In genomic region chr11:2899080-2899783, GRCh38 we compare ENCODE assay signal across 10 cellular contexts. TPM values are rescaled to one million over a fixed set of nuclear protein-coding genes. Genes with fewer than 3 reads are reported as not detected.
DNase-seq lines count a peak whose midpoint lies in the region; ATAC-seq and TF ChIP-seq lines count a peak whose summit lies in the region.
"Had no signal": no experiment of that assay in that cellular context is flagged by ENCODE, and none has a peak within 500 bp of the region (broad histone marks: within the 10 kb centered on the region; RNA-seq: fewer than 3 reads in every experiment).

No MANE protein-coding gene starts in this region.

- peak overlapping the region; percentile 22 for H3K4me3 ChIP-seq in BLaER1
- no peak overlapping the region for H3K4me3 ChIP-seq in psoas muscle

- H3K9me3 ChIP-seq in BLaER1: no peaks in the 10 kb centered on the region
- H3K9me3 ChIP-seq in psoas muscle: no peaks in the 10 kb centered on the region

- WGBS in psoas muscle, 3 donors: 71 to 75% (median 72%) methylated on average over 13 of the region's 13 CpGs

- H3K9me3 Mint-ChIP-seq in central memory CD8-positive, alpha-beta T cell: no peaks in the 10 kb centered on the region
- H3K9me3 Mint-ChIP-seq in nephron (no peaks in the 10 kb centered on the region), WTC11 (peaks cover 6% of the 10 kb centered on the region; the same call in 1 of the 2 replicates)
- H3K9me3 Mint-ChIP-seq: activated T-cell treated with anti-CD3 and anti-CD28 coated beads, Interleukin-2, amount 50 U/mL, for 72 hours had no signal

- H3K4me3 Mint-ChIP-seq in central memory CD8-positive, alpha-beta T cell: peak overlapping the region; percentile 82
- H3K4me3 Mint-ChIP-seq in nephron (no peak overlapping the region), WTC11 (no peak overlapping the region)

- no peaks in the 10 kb centered on the region for H4K20me1 ChIP-seq in BLaER1

- intact Hi-C loops in psoas muscle (cut with DNase I): loop anchor here in 1 of 2 donors (10.0 kb wide), 2 partner anchors 474 to 594 kb away; partner anchors contain the start of genes C11orf21 and TSPAN32

- POLR2A ChIA-PET in WTC11 (lab: Charles Lee): no interaction called here

- H3K27me3 ChIP-seq in BLaER1 (no peaks in the 10 kb centered on the region), psoas muscle (ENCODE audit: insufficient read depth in 3 of 3, low read length in 2 of 3) (peaks cover 0 to 18% (median 5%) of the 10 kb centered on the region in 3 donors)

- TF ChIP-seq CTCF in nephron (IDR thresholded peaks at IDR 0.05; ENCODE audit: unreplicated experiment in 3 of 3): no peak
- TF ChIP-seq CTCF in psoas muscle (IDR thresholded peaks at IDR 0.05): no peak
- no peak for TF ChIP-seq CTCF in WTC11 (IDR thresholded peaks at IDR 0.05)

- H3K4me2 ChIP-seq in BLaER1: peak overlapping the region; percentile 98

- ATAC-seq in central memory CD8-positive, alpha-beta T cell (replicated peaks; ENCODE audit: extremely low read depth, poor library complexity, severe bottlenecking): no peak
- no peak for ATAC-seq in psoas muscle
- no peak for ATAC-seq in activated CD4-positive, CD25-positive, alpha-beta regulatory T cell treated with anti-CD3 and anti-CD28 coated beads, Interleukin-2, amount 50 U/mL, for 24 hours
- no peak for ATAC-seq in WTC11

- peak overlapping the region; percentile 94 for H3K27ac Mint-ChIP-seq in central memory CD8-positive, alpha-beta T cell (ENCODE audit: low read depth)
- H3K27ac Mint-ChIP-seq in nephron (peak overlapping the region in 2 of 3 experiments; percentile 38 to 47), WTC11 (no peak overlapping the region; the same call in 1 of the 2 replicates)

- H3K36me3 ChIP-seq in BLaER1 (no peaks in the 10 kb centered on the region), psoas muscle (ENCODE audit: insufficient read depth in 1 of 2, low read depth in 1 of 2) (no peaks in the 10 kb centered on the region)

- H3K27me3 Mint-ChIP-seq in central memory CD8-positive, alpha-beta T cell: no peaks in the 10 kb centered on the region
- H3K27me3 Mint-ChIP-seq in nephron (ENCODE audit: low read depth): peaks cover 23% of the 10 kb centered on the region
- peaks cover 67% of the 10 kb centered on the region for H3K27me3 Mint-ChIP-seq in WTC11 (ENCODE audit: low read depth)

- peaks cover 42% of the 10 kb centered on the region for H3K4me1 Mint-ChIP-seq in central memory CD8-positive, alpha-beta T cell
- peaks cover 5% of the 10 kb centered on the region for H3K4me1 Mint-ChIP-seq in nephron
- H3K4me1 Mint-ChIP-seq in WTC11: peaks cover 30% of the 10 kb centered on the region

- CTCF ChIA-PET in WTC11 (lab: Charles Lee): no interaction called here

- peaks cover 69% of the 10 kb centered on the region for H3K4me1 ChIP-seq in BLaER1
- peaks cover 6% of the 10 kb centered on the region for H3K4me1 ChIP-seq in psoas muscle

- H3K27ac ChIP-seq in BLaER1: peak overlapping the region; percentile 76
- no peak overlapping the region for H3K27ac ChIP-seq in psoas muscle

- H3K9ac ChIP-seq in BLaER1: peak overlapping the region; percentile 43; the same call in 1 of the 2 replicates

- DNase-seq in Kasumi-1 (lab: John Stamatoyannopoulos, UW) (peak; percentile 60 to 75), psoas muscle (no peak), NCI-H1694 treated with DMSO at 0.1 percent for 48 hours (lab: John Stamatoyannopoulos, UW) (no peak), WTC11 (ENCODE audit: low spot score) (no peak)
- DNase-seq in central memory CD8-positive, alpha-beta T cell (ENCODE audit: low spot score in 2 of 2): no peak
- DNase-seq: stimulated activated naive CD4-positive, alpha-beta T cell had no signal

- H3K36me3 Mint-ChIP-seq in central memory CD8-positive, alpha-beta T cell (ENCODE audit: insufficient read depth): peaks cover 3% of the 10 kb centered on the region
- H3K36me3 Mint-ChIP-seq in nephron (ENCODE audit: low read depth) (no peaks in the 10 kb centered on the region), WTC11 (no peaks in the 10 kb centered on the region)

TF ChIP-seq in WTC11, 78 proteins besides CTCF, POLR2A, EP300 and RAD21:
- TF ChIP-seq NR2C2 (CRISPR knock-in tag; IDR thresholded peaks at IDR 0.05): no peak
- TF ChIP-seq, protein P1, sequence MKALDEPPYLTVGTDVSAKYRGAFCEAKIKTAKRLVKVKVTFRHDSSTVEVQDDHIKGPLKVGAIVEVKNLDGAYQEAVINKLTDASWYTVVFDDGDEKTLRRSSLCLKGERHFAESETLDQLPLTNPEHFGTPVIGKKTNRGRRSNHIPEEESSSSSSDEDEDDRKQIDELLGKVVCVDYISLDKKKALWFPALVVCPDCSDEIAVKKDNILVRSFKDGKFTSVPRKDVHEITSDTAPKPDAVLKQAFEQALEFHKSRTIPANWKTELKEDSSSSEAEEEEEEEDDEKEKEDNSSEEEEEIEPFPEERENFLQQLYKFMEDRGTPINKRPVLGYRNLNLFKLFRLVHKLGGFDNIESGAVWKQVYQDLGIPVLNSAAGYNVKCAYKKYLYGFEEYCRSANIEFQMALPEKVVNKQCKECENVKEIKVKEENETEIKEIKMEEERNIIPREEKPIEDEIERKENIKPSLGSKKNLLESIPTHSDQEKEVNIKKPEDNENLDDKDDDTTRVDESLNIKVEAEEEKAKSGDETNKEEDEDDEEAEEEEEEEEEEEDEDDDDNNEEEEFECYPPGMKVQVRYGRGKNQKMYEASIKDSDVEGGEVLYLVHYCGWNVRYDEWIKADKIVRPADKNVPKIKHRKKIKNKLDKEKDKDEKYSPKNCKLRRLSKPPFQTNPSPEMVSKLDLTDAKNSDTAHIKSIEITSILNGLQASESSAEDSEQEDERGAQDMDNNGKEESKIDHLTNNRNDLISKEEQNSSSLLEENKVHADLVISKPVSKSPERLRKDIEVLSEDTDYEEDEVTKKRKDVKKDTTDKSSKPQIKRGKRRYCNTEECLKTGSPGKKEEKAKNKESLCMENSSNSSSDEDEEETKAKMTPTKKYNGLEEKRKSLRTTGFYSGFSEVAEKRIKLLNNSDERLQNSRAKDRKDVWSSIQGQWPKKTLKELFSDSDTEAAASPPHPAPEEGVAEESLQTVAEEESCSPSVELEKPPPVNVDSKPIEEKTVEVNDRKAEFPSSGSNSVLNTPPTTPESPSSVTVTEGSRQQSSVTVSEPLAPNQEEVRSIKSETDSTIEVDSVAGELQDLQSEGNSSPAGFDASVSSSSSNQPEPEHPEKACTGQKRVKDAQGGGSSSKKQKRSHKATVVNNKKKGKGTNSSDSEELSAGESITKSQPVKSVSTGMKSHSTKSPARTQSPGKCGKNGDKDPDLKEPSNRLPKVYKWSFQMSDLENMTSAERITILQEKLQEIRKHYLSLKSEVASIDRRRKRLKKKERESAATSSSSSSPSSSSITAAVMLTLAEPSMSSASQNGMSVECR (CRISPR knock-in tag; IDR thresholded peaks at IDR 0.05; ENCODE audit: borderline replicate concordance): no peak
- no peak for TF ChIP-seq MLX (CRISPR knock-in tag; IDR thresholded peaks at IDR 0.05)
- TF ChIP-seq, protein P2, sequence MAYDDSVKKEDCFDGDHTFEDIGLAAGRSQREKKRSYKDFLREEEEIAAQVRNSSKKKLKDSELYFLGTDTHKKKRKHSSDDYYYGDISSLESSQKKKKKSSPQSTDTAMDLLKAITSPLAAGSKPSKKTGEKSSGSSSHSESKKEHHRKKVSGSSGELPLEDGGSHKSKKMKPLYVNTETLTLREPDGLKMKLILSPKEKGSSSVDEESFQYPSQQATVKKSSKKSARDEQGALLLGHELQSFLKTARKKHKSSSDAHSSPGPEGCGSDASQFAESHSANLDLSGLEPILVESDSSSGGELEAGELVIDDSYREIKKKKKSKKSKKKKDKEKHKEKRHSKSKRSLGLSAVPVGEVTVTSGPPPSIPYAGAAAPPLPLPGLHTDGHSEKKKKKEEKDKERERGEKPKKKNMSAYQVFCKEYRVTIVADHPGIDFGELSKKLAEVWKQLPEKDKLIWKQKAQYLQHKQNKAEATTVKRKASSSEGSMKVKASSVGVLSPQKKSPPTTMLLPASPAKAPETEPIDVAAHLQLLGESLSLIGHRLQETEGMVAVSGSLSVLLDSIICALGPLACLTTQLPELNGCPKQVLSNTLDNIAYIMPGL (CRISPR knock-in tag; IDR thresholded peaks at IDR 0.05): no peak
- no peak for TF ChIP-seq FOXP1 (CRISPR knock-in tag; IDR thresholded peaks at IDR 0.05; ENCODE audit: borderline replicate concordance)
- no peak for TF ChIP-seq ZNF121 (CRISPR knock-in tag; IDR thresholded peaks at IDR 0.05)
- TF ChIP-seq CREB1 (CRISPR knock-in tag; IDR thresholded peaks at IDR 0.05): no peak
- no peak for TF ChIP-seq FOXK1 (CRISPR knock-in tag; IDR thresholded peaks at IDR 0.05)
- TF ChIP-seq TP53 (CRISPR knock-in tag; IDR thresholded peaks at IDR 0.05): no peak
- no peak for TF ChIP-seq IRF2 (CRISPR knock-in tag; IDR thresholded peaks at IDR 0.05; ENCODE audit: borderline replicate concordance, low read depth)
- TF ChIP-seq OVOL2 (CRISPR knock-in tag; IDR thresholded peaks at IDR 0.05; ENCODE audit: borderline replicate concordance): no peak
- no peak for TF ChIP-seq CREM (CRISPR knock-in tag; IDR thresholded peaks at IDR 0.05)
- TF ChIP-seq ZBTB21 (CRISPR knock-in tag; IDR thresholded peaks at IDR 0.05; ENCODE audit: borderline replicate concordance): no peak
- no peak for TF ChIP-seq TEAD1 (CRISPR knock-in tag; IDR thresholded peaks at IDR 0.05)

RNA-seq across cellular contexts. Expression of gene CDKN1C, which starts 13.7 kb away (rescaled TPM):
- total RNA-seq in psoas muscle (10 to 100 TPM; 14.3 to 37.7 (median 27.9) TPM), WTC11 (2021) (25.0 to 35.0 TPM (median 32.4 TPM) in 3 replicates)
- 10 to 100 TPM; 24.5 to 49.4 (median 30.7) TPM for polyA plus RNA-seq in psoas muscle

RNA-seq across cellular contexts. Expression of gene PHLDA2, which starts 30.0 kb away (rescaled TPM):
- total RNA-seq in psoas muscle (1 to 10 TPM in 1 of 4 donors, under 1 TPM in 3; 0.49 to 1.1 (median 0.69) TPM), WTC11 (2021) (9.4 to 11.0 TPM (median 9.6 TPM) in 3 replicates)
- 1 to 10 TPM in 1 of 3 donors, under 1 TPM in 2; 0.87 to 7.3 (median 0.97) TPM for polyA plus RNA-seq in psoas muscle

Comparison
In these comparisons a context has a peak if more than half of its experiments do, and no peak if none do; other contexts are left out.
1. DNase-seq: peak in Kasumi-1 (2 of 2); none in central memory CD8-positive, alpha-beta T cell (0 of 2), psoas muscle (0 of 2), NCI-H1694 treated with DMSO at 0.1 percent for 48 hours (single experiment) and WTC11 (single experiment).